In genomic region chr12:4858385-4858784, GRCh38 we compare ENCODE assay signal across 1 cellular context.
TF ChIP-seq lines count a peak whose summit lies in the region.

No MANE protein-coding gene starts in this region.

TF ChIP-seq in HepG2, 621 proteins besides CTCF, POLR2A, EP300 and RAD21 (continued from another document and continues in another):
- TF ChIP-seq, protein P1, sequence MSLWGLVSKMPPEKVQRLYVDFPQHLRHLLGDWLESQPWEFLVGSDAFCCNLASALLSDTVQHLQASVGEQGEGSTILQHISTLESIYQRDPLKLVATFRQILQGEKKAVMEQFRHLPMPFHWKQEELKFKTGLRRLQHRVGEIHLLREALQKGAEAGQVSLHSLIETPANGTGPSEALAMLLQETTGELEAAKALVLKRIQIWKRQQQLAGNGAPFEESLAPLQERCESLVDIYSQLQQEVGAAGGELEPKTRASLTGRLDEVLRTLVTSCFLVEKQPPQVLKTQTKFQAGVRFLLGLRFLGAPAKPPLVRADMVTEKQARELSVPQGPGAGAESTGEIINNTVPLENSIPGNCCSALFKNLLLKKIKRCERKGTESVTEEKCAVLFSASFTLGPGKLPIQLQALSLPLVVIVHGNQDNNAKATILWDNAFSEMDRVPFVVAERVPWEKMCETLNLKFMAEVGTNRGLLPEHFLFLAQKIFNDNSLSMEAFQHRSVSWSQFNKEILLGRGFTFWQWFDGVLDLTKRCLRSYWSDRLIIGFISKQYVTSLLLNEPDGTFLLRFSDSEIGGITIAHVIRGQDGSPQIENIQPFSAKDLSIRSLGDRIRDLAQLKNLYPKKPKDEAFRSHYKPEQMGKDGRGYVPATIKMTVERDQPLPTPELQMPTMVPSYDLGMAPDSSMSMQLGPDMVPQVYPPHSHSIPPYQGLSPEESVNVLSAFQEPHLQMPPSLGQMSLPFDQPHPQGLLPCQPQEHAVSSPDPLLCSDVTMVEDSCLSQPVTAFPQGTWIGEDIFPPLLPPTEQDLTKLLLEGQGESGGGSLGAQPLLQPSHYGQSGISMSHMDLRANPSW (CRISPR knock-in tag; IDR thresholded peaks at IDR 0.05; ENCODE audit: borderline replicate concordance), result no peak
- 0 out of 2 replicates have a peak, but pooled peaks have one; percentile 38 for TF ChIP-seq NR2C2 (CRISPR knock-in tag; IDR thresholded peaks at IDR 0.05; ENCODE audit: borderline replicate concordance)
- TF ChIP-seq RERE (CRISPR knock-in tag; IDR thresholded peaks at IDR 0.05; ENCODE audit: low read depth), result no peak
- no peak for TF ChIP-seq ZNF850 (CRISPR knock-in tag; conservative IDR thresholded peaks at IDR 0.05)
- TF ChIP-seq NR2F1 (CRISPR knock-in tag; IDR thresholded peaks at IDR 0.05), result peak; percentile 16 to 64; a peak in 1 of 4 replicates
- TF ChIP-seq RXRB (CRISPR knock-in tag; IDR thresholded peaks at IDR 0.05; ENCODE audit: borderline replicate concordance), result 0 out of 2 replicates have a peak, but pooled peaks have one; percentile 27
- 0 out of 2 replicates have a peak, but pooled peaks have one; percentile 31 for TF ChIP-seq TGIF2 (CRISPR knock-in tag; IDR thresholded peaks at IDR 0.05)
- TF ChIP-seq TIGD3 (CRISPR knock-in tag; IDR thresholded peaks at IDR 0.05; ENCODE audit: borderline replicate concordance), result no peak
- no peak for TF ChIP-seq IRF1 (CRISPR knock-in tag; IDR thresholded peaks at IDR 0.05; ENCODE audit: low read depth)
- TF ChIP-seq NR2F2 (IDR thresholded peaks at IDR 0.05; ENCODE audit: borderline replicate concordance, low read depth), result no peak
- TF ChIP-seq NFRKB (IDR thresholded peaks at IDR 0.05), result no peak
- no peak for TF ChIP-seq RARG (CRISPR knock-in tag; IDR thresholded peaks at IDR 0.05; ENCODE audit: low read depth)
- TF ChIP-seq ZNF337 (CRISPR knock-in tag; IDR thresholded peaks at IDR 0.05; ENCODE audit: borderline replicate concordance, low read depth), result no peak
- TF ChIP-seq TFAP4 (IDR thresholded peaks at IDR 0.05; ENCODE audit: borderline replicate concordance, low read depth), result peak; percentile 54; the same call in 1 of the 2 replicates
- TF ChIP-seq, protein P2, sequence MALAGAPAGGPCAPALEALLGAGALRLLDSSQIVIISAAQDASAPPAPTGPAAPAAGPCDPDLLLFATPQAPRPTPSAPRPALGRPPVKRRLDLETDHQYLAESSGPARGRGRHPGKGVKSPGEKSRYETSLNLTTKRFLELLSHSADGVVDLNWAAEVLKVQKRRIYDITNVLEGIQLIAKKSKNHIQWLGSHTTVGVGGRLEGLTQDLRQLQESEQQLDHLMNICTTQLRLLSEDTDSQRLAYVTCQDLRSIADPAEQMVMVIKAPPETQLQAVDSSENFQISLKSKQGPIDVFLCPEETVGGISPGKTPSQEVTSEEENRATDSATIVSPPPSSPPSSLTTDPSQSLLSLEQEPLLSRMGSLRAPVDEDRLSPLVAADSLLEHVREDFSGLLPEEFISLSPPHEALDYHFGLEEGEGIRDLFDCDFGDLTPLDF (CRISPR knock-in tag; IDR thresholded peaks at IDR 0.05), result no peak
- no peak for TF ChIP-seq NR0B2 (CRISPR knock-in tag; IDR thresholded peaks at IDR 0.05)
- TF ChIP-seq, protein P3, sequence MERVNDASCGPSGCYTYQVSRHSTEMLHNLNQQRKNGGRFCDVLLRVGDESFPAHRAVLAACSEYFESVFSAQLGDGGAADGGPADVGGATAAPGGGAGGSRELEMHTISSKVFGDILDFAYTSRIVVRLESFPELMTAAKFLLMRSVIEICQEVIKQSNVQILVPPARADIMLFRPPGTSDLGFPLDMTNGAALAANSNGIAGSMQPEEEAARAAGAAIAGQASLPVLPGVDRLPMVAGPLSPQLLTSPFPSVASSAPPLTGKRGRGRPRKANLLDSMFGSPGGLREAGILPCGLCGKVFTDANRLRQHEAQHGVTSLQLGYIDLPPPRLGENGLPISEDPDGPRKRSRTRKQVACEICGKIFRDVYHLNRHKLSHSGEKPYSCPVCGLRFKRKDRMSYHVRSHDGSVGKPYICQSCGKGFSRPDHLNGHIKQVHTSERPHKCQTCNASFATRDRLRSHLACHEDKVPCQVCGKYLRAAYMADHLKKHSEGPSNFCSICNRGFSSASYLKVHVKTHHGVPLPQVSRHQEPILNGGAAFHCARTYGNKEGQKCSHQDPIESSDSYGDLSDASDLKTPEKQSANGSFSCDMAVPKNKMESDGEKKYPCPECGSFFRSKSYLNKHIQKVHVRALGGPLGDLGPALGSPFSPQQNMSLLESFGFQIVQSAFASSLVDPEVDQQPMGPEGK (CRISPR knock-in tag; IDR thresholded peaks at IDR 0.05), result no peak
- TF ChIP-seq RXRA (CRISPR knock-in tag; IDR thresholded peaks at IDR 0.05), result peak; percentile 31; the same call in 1 of the 2 replicates
- TF ChIP-seq, protein P4, sequence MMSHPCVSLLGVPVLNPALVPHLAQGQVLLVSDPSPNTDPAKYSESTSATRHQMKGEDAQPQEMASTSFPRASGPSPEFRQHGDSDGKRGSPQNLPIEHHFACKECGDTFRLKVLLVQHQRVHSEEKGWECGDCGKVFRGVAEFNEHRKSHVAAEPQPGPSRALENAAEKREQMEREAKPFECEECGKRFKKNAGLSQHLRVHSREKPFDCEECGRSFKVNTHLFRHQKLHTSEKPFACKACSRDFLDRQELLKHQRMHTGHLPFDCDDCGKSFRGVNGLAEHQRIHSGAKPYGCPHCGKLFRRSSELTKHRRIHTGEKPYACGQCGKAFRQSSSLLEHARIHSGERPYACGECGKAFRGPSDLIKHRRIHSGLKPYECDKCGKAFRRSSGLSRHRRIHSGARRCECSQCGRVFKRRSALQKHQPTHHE (CRISPR knock-in tag; IDR thresholded peaks at IDR 0.05; ENCODE audit: borderline replicate concordance), result no peak
- TF ChIP-seq TP53 (CRISPR knock-in tag; conservative IDR thresholded peaks at IDR 0.05), result no peak
- TF ChIP-seq NR2F6 (IDR thresholded peaks at IDR 0.05), result peak; percentile 68
- TF ChIP-seq NR2F6 (CRISPR knock-in tag; IDR thresholded peaks at IDR 0.05), result peak; percentile 83
- TF ChIP-seq FOXC1 (CRISPR knock-in tag; IDR thresholded peaks at IDR 0.05; ENCODE audit: borderline replicate concordance), result no peak
- TF ChIP-seq ZFP91 (CRISPR knock-in tag; IDR thresholded peaks at IDR 0.05; ENCODE audit: borderline replicate concordance), result no peak
- no peak for TF ChIP-seq FLYWCH1 (CRISPR knock-in tag; IDR thresholded peaks at IDR 0.05)
- TF ChIP-seq, protein P5, sequence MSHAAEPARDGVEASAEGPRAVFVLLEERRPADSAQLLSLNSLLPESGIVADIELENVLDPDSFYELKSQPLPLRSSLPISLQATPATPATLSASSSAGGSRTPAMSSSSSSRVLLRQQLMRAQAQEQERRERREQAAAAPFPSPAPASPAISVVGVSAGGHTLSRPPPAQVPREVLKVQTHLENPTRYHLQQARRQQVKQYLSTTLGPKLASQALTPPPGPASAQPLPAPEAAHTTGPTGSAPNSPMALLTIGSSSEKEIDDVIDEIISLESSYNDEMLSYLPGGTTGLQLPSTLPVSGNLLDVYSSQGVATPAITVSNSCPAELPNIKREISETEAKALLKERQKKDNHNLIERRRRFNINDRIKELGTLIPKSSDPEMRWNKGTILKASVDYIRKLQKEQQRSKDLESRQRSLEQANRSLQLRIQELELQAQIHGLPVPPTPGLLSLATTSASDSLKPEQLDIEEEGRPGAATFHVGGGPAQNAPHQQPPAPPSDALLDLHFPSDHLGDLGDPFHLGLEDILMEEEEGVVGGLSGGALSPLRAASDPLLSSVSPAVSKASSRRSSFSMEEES (CRISPR knock-in tag; IDR thresholded peaks at IDR 0.05), result no peak
- no peak for TF ChIP-seq ZNF441 (CRISPR knock-in tag; IDR thresholded peaks at IDR 0.05; ENCODE audit: borderline replicate concordance)
- no peak for TF ChIP-seq PRDM10 (CRISPR knock-in tag; IDR thresholded peaks at IDR 0.05; ENCODE audit: low read depth)
